In genomic region chr9:69645488-69645887, GRCh38 we compare ENCODE assay signal across 16 cellular contexts. TPM values are rescaled to one million over a fixed set of nuclear protein-coding genes. Genes with fewer than 3 reads are reported as not detected.
DNase-seq lines count a peak whose midpoint lies in the region; ATAC-seq and TF ChIP-seq lines count a peak whose summit lies in the region.
"Had no signal": no experiment of that assay in that cellular context is flagged by ENCODE, and none has a peak within 500 bp of the region (broad histone marks: within the 10 kb centered on the region; RNA-seq: fewer than 3 reads in every experiment).

No MANE protein-coding gene starts in this region.

- H3K9me3 Mint-ChIP-seq in glutamatergic neuron (ENCODE audit: unreplicated experiment), result no peaks in the 10 kb centered on the region
- H3K9me3 Mint-ChIP-seq: activated naive CD8-positive, alpha-beta T cell treated with anti-CD3 and anti-CD28 coated beads, Interleukin-2, amount 50 U/mL, for 24 hours had no signal

- no peaks in the 10 kb centered on the region for H3K36me3 Mint-ChIP-seq in glutamatergic neuron (ENCODE audit: unreplicated experiment)
- H3K36me3 Mint-ChIP-seq: immature natural killer cell had no signal

- H3K4me3 ChIP-seq in LNCaP clone FGC (ENCODE audit: low read depth, low read length), result peak overlapping the region; percentile 23
- H3K4me3 ChIP-seq in right cardiac atrium (ENCODE audit: low read length), result no peak overlapping the region
- H3K4me3 ChIP-seq: SJSA1, vagina had no signal

- no peak overlapping the region for H3K4me3 Mint-ChIP-seq in glutamatergic neuron (ENCODE audit: unreplicated experiment)
- H3K4me3 Mint-ChIP-seq: activated CD8-positive, alpha-beta T cell treated with anti-CD3 and anti-CD28 coated beads, Interleukin-2, amount 10 ng/mL, durations not matched to agents 7 days and 5 days; activated naive CD8-positive, alpha-beta T cell treated with anti-CD3 and anti-CD28 coated beads, Interleukin-2, amount 50 U/mL, for 24 hours; immature natural killer cell had no signal

- peak; percentile 40 to 67 for ATAC-seq in right cardiac atrium
- ATAC-seq: activated CD8-positive, alpha-beta T cell treated with anti-CD3 and anti-CD28 coated beads, Interleukin-2, amount 10 ng/mL, durations not matched to agents 7 days and 5 days; activated naive CD8-positive, alpha-beta T cell treated with anti-CD3 and anti-CD28 coated beads, Interleukin-2, amount 50 U/mL, for 24 hours had no signal

- no peaks in the 10 kb centered on the region for H3K4me1 ChIP-seq in right cardiac atrium (ENCODE audit: control insufficient read depth, insufficient read depth, low read length)

- H3K27ac ChIP-seq in right cardiac atrium (ENCODE audit: low read length), result no peak overlapping the region
- H3K27ac ChIP-seq: SJSA1, vagina had no signal

- DNase-seq in LNCaP clone FGC (ENCODE audit: low read depth) (peak; percentile 91), NCI-H526 (lab: John Stamatoyannopoulos, UW) (peak; percentile 84 to 93), right cardiac atrium (peak; percentile 9 to 44 (median 39)), posterior cingulate gyrus (peak in 9 of 10 donors; percentile 29 to 92 (median 61)), GM03348 (ENCODE audit: low spot score) (no peak), GF-D8 (lab: John Stamatoyannopoulos, UW) (no peak), glutamatergic neuron (no peak)
- no peak for DNase-seq in activated CD4-positive, alpha-beta T cell treated with anti-CD3 and anti-CD28 coated beads, Interleukin-2, amount 50 U/mL, for 1 hour
- DNase-seq: activated CD8-positive, alpha-beta T cell treated with anti-CD3 and anti-CD28 coated beads, Interleukin-2, amount 10 ng/mL, durations not matched to agents 7 days and 5 days; activated naive CD8-positive, alpha-beta T cell treated with anti-CD3 and anti-CD28 coated beads, Interleukin-2, amount 50 U/mL, for 24 hours; HCEC 1CT; immature natural killer cell; MV-4-11; retina had no signal

- TF ChIP-seq CTCF in LNCaP clone FGC (IDR thresholded peaks at IDR 0.05; ENCODE audit: control insufficient read depth, extremely low read depth, insufficient read depth) (no peak), glutamatergic neuron (IDR thresholded peaks at IDR 0.05; ENCODE audit: partially characterized antibody, unreplicated experiment) (no peak)

- H3K27me3 Mint-ChIP-seq in glutamatergic neuron (ENCODE audit: unreplicated experiment), result no peaks in the 10 kb centered on the region

- no peaks in the 10 kb centered on the region for H3K27me3 ChIP-seq in right cardiac atrium (ENCODE audit: control insufficient read depth, insufficient read depth)
- H3K27me3 ChIP-seq: SJSA1, vagina had no signal

- intact Hi-C loops in right cardiac atrium (cut with DNase I) (no loop called here), posterior cingulate gyrus (cut with DNase I) (no loop called here)

- H3K27ac Mint-ChIP-seq in glutamatergic neuron (ENCODE audit: unreplicated experiment), result no peak overlapping the region
- H3K27ac Mint-ChIP-seq: activated CD8-positive, alpha-beta T cell treated with anti-CD3 and anti-CD28 coated beads, Interleukin-2, amount 10 ng/mL, durations not matched to agents 7 days and 5 days; activated naive CD8-positive, alpha-beta T cell treated with anti-CD3 and anti-CD28 coated beads, Interleukin-2, amount 50 U/mL, for 24 hours; immature natural killer cell had no signal

- no peaks in the 10 kb centered on the region for H3K9me3 ChIP-seq in right cardiac atrium (ENCODE audit: control insufficient read depth, low read length)
- H3K9me3 ChIP-seq: SJSA1, vagina had no signal

- WGBS in right cardiac atrium, result 71% methylated on average over 10 of the region's 10 CpGs

- H3K4me1 Mint-ChIP-seq in glutamatergic neuron (ENCODE audit: low read depth, unreplicated experiment), result peaks cover 8% of the 10 kb centered on the region
- H3K4me1 Mint-ChIP-seq: activated naive CD8-positive, alpha-beta T cell treated with anti-CD3 and anti-CD28 coated beads, Interleukin-2, amount 50 U/mL, for 24 hours; immature natural killer cell had no signal

RNA-seq across cellular contexts. Expression of gene APBA1, which starts 26.7 kb away (rescaled TPM):
- total RNA-seq in right cardiac atrium, result 1 to 10 TPM; 5.2 to 9.2 (median 6.4) TPM
- 3.5 TPM for polyA plus RNA-seq in right cardiac atrium
- total RNA-seq in glutamatergic neuron (ENCODE audit: unreplicated experiment), result 13.0 TPM
- polyA plus RNA-seq: immature natural killer cell had no signal

Comparison
In these comparisons a context has a peak if more than half of its experiments do, and no peak if none do; other contexts are left out.
1. DNase-seq: peak in LNCaP clone FGC (single experiment), NCI-H526 (2 of 2), right cardiac atrium (3 of 3) and posterior cingulate gyrus (9 of 10); none in GM03348 (single experiment), GF-D8 (single experiment), glutamatergic neuron (single experiment) and activated CD4-positive, alpha-beta T cell treated with anti-CD3 and anti-CD28 coated beads, Interleukin-2, amount 50 U/mL, for 1 hour (single experiment).